In genomic region chr2:198322275-198322674, GRCh38 we compare ENCODE assay signal across 15 cellular contexts.
DNase-seq lines count a peak whose midpoint lies in the region; ATAC-seq and TF ChIP-seq lines count a peak whose summit lies in the region.
"Had no signal": no experiment of that assay in that cellular context is flagged by ENCODE, and none has a peak within 500 bp of the region (broad histone marks: within the 10 kb centered on the region; RNA-seq: fewer than 3 reads in every experiment).

No MANE protein-coding gene starts in this region.

- POLR2A ChIA-PET in OCI-LY7 (lab: Charles Lee), result no interaction called here

- no peaks in the 10 kb centered on the region for H4K20me1 ChIP-seq in OCI-LY7 (ENCODE audit: insufficient read depth, low read length)

- no peaks in the 10 kb centered on the region for H3K36me3 ChIP-seq in left ventricle myocardium inferior
- no peaks in the 10 kb centered on the region for H3K36me3 ChIP-seq in OCI-LY7 (ENCODE audit: insufficient read depth, low read length)
- H3K36me3 ChIP-seq in spleen, result no peaks in the 10 kb centered on the region
- H3K36me3 ChIP-seq: ovary had no signal

- no peak for ATAC-seq in right cardiac atrium
- ATAC-seq: activated CD4-positive, alpha-beta T cell treated with anti-CD3 and anti-CD28 coated beads for 36 hours; activated T-cell treated with anti-CD3 and anti-CD28 coated beads, Interleukin-2, amount 50 U/mL, for 4 hours; stimulated activated naive B cell treated with anti-CD40 and anti-IgM and Interleukin-4, amounts not matched to agents 10 μg/mL and 1 μg/mL and 100 μg/mL, for 72 hours had no signal

- no peak for DNase-seq in left ventricle myocardium inferior
- DNase-seq in right cardiac atrium, result no peak
- DNase-seq in OCI-LY7 (ENCODE audit: low spot score), result peak; percentile 16
- DNase-seq in fibroblast of mammary gland (ENCODE audit: low read depth), result no peak
- DNase-seq in type B pancreatic cell (ENCODE audit: extremely low spot score, unreplicated experiment), result no peak
- no peak for DNase-seq in activated effector memory CD4-positive, alpha-beta T cell treated with anti-CD3 and anti-CD28 coated beads, Interleukin-2, amount 50 U/mL, for 16 hours
- DNase-seq in stimulated activated CD4-positive, alpha-beta T cell treated with anti-CD3 and anti-CD28 coated beads, Interleukin-15, amount 100 ng/mL, for 24 hours, result no peak
- DNase-seq in spleen, result no peak
- DNase-seq: activated CD4-positive, alpha-beta T cell treated with anti-CD3 and anti-CD28 coated beads for 36 hours; activated T-cell treated with anti-CD3 and anti-CD28 coated beads, Interleukin-2, amount 50 U/mL, for 4 hours; aorta; NCI-H146; ovary; stimulated activated CD4-positive, alpha-beta T cell treated with anti-CD3 and anti-CD28 coated beads, Interleukin-2, amount 100 ng/mL, for 48 hours; stimulated activated naive B cell treated with anti-CD40 and anti-IgM and Interleukin-4, amounts not matched to agents 10 μg/mL and 1 μg/mL and 100 μg/mL, for 72 hours had no signal

- peaks cover 58% of the 10 kb centered on the region for H3K27me3 ChIP-seq in left ventricle myocardium inferior (ENCODE audit: low read depth)
- H3K27me3 ChIP-seq in right cardiac atrium (ENCODE audit: control insufficient read depth, insufficient read depth), result no peaks in the 10 kb centered on the region
- peaks cover 0 to 57% (median 3%) of the 10 kb centered on the region in 7 donors for H3K27me3 ChIP-seq in spleen (replicated peaks in 1 of 7)
- H3K27me3 ChIP-seq: ovary had no signal

- TF ChIP-seq CTCF in left ventricle myocardium inferior (IDR thresholded peaks at IDR 0.05; ENCODE audit: borderline replicate concordance) (peak; percentile 23), OCI-LY7 (conservative IDR thresholded peaks at IDR 0.05; ENCODE audit: low read length) (peak; percentile 67), fibroblast of mammary gland (conservative IDR thresholded peaks at IDR 0.05; ENCODE audit: control insufficient read depth, insufficient read depth, low read depth, low read length) (peak; percentile 41), type B pancreatic cell (conservative IDR thresholded peaks at IDR 0.05) (peak; percentile 66), spleen (IDR thresholded peaks at IDR 0.05 in 8 of 11, conservative IDR thresholded peaks at IDR 0.05 in 3 of 11) (no peak)

- no peak for TF ChIP-seq POLR2A in spleen (IDR thresholded peaks at IDR 0.05)

- no peaks in the 10 kb centered on the region for H3K4me1 Mint-ChIP-seq in type B pancreatic cell (ENCODE audit: unreplicated experiment)

- H3K9me3 ChIP-seq in left ventricle myocardium inferior (replicated peaks) (no peaks in the 10 kb centered on the region), right cardiac atrium (ENCODE audit: control insufficient read depth, low read length) (no peaks in the 10 kb centered on the region), OCI-LY7 (ENCODE audit: low read length) (no peaks in the 10 kb centered on the region; the same call in 1 of the 2 replicates), spleen (no peaks in the 10 kb centered on the region)
- H3K9me3 ChIP-seq: ovary had no signal

- CTCF ChIA-PET in OCI-LY7 (lab: Charles Lee; ENCODE audit: unreplicated experiment), result no interaction called here

- no peaks in the 10 kb centered on the region for H3K9me2 ChIP-seq in OCI-LY7 (ENCODE audit: insufficient read depth, low read length)

- H2AFZ ChIP-seq in OCI-LY7 (ENCODE audit: low read length), result no peak overlapping the region

- intact Hi-C loops in left ventricle myocardium inferior (cut with micrococcal nuclease), result loop anchor here (10.0 kb wide), 1 partner anchor 1413 kb away; no protein-coding TSS in a partner anchor
- intact Hi-C loops in right cardiac atrium (cut with DNase I), result no loop called here
- intact Hi-C loops in OCI-LY7 (cut with micrococcal nuclease; ENCODE audit: unreplicated experiment), result no loop called here
- intact Hi-C loops in spleen (cut with DNase I; ENCODE audit: low total_unique reads), result no loop called here

- H3K4me3 ChIP-seq in left ventricle myocardium inferior (no peak overlapping the region), right cardiac atrium (ENCODE audit: low read length) (no peak overlapping the region), OCI-LY7 (ENCODE audit: low read depth, low read length, poor library complexity, severe bottlenecking) (no peak overlapping the region), fibroblast of mammary gland (ENCODE audit: control insufficient read depth, low read depth, low read length) (no peak overlapping the region), spleen (no peak overlapping the region)
- H3K4me3 ChIP-seq: ovary had no signal

- H3K27me3 Mint-ChIP-seq in type B pancreatic cell, result peaks cover 12% of the 10 kb centered on the region

- H3K4me2 ChIP-seq in OCI-LY7 (ENCODE audit: low read length), result no peak overlapping the region

- 86% methylated on average over 8 of the region's 8 CpGs for WGBS in right cardiac atrium
- WGBS in spleen, 5 donors, result 77 to 82% (median 81%) methylated on average over 8 of the region's 8 CpGs

- H3K36me3 Mint-ChIP-seq in type B pancreatic cell, result no peaks in the 10 kb centered on the region
- H3K36me3 Mint-ChIP-seq: stimulated activated naive B cell treated with anti-CD40 and anti-IgM and Interleukin-4, amounts not matched to agents 10 μg/mL and 1 μg/mL and 100 μg/mL, for 72 hours had no signal

- no peak overlapping the region for H3K27ac ChIP-seq in left ventricle myocardium inferior (replicated peaks)
- no peak overlapping the region for H3K27ac ChIP-seq in right cardiac atrium (ENCODE audit: low read length)
- no peak overlapping the region for H3K27ac ChIP-seq in OCI-LY7 (ENCODE audit: low read depth, low read length, poor library complexity, severe bottlenecking)
- H3K27ac ChIP-seq in spleen, result no peak overlapping the region
- H3K27ac ChIP-seq: ovary had no signal

- BruUV-seq in OCI-LY7 (replicated peaks; lab: Mats Ljungman, UMichigan), result no TSS peak

- no peaks in the 10 kb centered on the region for H3K79me2 ChIP-seq in OCI-LY7 (ENCODE audit: insufficient read depth, low read depth, low read length)

- no peak overlapping the region for H3K4me3 Mint-ChIP-seq in type B pancreatic cell
- H3K4me3 Mint-ChIP-seq: activated CD4-positive, alpha-beta T cell treated with anti-CD3 and anti-CD28 coated beads for 36 hours; activated T-cell treated with anti-CD3 and anti-CD28 coated beads, Interleukin-2, amount 50 U/mL, for 4 hours; stimulated activated naive B cell treated with anti-CD40 and anti-IgM and Interleukin-4, amounts not matched to agents 10 μg/mL and 1 μg/mL and 100 μg/mL, for 72 hours had no signal

- no peaks in the 10 kb centered on the region for H3K9me3 Mint-ChIP-seq in type B pancreatic cell
- H3K9me3 Mint-ChIP-seq: activated T-cell treated with anti-CD3 and anti-CD28 coated beads, Interleukin-2, amount 50 U/mL, for 4 hours; stimulated activated naive B cell treated with anti-CD40 and anti-IgM and Interleukin-4, amounts not matched to agents 10 μg/mL and 1 μg/mL and 100 μg/mL, for 72 hours had no signal

- H3K4me1 ChIP-seq in left ventricle myocardium inferior (no peaks in the 10 kb centered on the region), right cardiac atrium (ENCODE audit: control insufficient read depth, insufficient read depth, low read length) (no peaks in the 10 kb centered on the region), OCI-LY7 (ENCODE audit: insufficient read depth, low read length, poor library complexity, severe bottlenecking) (peaks cover 23% of the 10 kb centered on the region), spleen (peaks cover 0 to 16% (median 0%) of the 10 kb centered on the region in 6 donors)

- H3K27ac Mint-ChIP-seq in type B pancreatic cell, result no peak overlapping the region
- H3K27ac Mint-ChIP-seq: activated CD4-positive, alpha-beta T cell treated with anti-CD3 and anti-CD28 coated beads for 36 hours; stimulated activated naive B cell treated with anti-CD40 and anti-IgM and Interleukin-4, amounts not matched to agents 10 μg/mL and 1 μg/mL and 100 μg/mL, for 72 hours had no signal

Comparison
In these comparisons a context has a peak if more than half of its experiments do, and no peak if none do; other contexts are left out.
1. CTCF ChIP-seq: peak in left ventricle myocardium inferior (single experiment), OCI-LY7 (single experiment), fibroblast of mammary gland (single experiment) and type B pancreatic cell (single experiment); none in spleen (0 of 11).